1 cellular context compared by ENCODE assay signal in the genomic region with DNA sequence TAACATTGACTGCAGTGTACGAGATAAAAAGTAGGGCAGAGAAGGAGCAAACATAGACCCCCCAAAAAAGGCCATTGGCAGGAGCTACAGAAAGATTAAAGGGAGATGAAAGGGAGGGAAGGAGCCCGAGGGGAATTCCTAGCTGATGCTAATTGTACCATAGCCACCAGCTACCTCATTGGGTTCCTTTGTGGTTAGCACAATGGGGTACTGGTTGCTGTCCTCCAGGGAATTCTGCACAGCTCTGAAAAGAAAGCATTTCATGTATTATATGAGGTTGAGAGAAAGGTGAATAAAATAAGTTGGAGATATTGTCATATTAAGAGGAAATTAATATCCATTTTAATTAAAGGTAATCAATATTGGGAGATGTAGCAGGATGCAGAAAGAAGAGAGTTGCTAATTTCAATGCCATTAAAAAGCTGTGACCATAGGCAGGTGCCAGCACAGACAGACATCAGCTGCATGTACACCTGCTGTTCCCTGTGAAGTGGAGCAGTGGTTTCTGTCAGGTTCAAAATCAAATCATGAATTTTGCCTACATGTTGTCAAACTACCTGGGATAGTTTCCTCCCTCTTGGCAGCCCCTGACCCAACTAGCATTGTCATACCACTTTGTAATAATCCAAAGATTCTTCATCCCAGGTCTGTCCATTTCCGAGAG.
TF ChIP-seq lines count a peak whose summit lies in the region.

No MANE protein-coding gene starts in this region.

TF ChIP-seq in H1, 55 proteins besides CTCF, POLR2A, EP300 and RAD21 (continued from another document):
- TF ChIP-seq, protein P1, sequence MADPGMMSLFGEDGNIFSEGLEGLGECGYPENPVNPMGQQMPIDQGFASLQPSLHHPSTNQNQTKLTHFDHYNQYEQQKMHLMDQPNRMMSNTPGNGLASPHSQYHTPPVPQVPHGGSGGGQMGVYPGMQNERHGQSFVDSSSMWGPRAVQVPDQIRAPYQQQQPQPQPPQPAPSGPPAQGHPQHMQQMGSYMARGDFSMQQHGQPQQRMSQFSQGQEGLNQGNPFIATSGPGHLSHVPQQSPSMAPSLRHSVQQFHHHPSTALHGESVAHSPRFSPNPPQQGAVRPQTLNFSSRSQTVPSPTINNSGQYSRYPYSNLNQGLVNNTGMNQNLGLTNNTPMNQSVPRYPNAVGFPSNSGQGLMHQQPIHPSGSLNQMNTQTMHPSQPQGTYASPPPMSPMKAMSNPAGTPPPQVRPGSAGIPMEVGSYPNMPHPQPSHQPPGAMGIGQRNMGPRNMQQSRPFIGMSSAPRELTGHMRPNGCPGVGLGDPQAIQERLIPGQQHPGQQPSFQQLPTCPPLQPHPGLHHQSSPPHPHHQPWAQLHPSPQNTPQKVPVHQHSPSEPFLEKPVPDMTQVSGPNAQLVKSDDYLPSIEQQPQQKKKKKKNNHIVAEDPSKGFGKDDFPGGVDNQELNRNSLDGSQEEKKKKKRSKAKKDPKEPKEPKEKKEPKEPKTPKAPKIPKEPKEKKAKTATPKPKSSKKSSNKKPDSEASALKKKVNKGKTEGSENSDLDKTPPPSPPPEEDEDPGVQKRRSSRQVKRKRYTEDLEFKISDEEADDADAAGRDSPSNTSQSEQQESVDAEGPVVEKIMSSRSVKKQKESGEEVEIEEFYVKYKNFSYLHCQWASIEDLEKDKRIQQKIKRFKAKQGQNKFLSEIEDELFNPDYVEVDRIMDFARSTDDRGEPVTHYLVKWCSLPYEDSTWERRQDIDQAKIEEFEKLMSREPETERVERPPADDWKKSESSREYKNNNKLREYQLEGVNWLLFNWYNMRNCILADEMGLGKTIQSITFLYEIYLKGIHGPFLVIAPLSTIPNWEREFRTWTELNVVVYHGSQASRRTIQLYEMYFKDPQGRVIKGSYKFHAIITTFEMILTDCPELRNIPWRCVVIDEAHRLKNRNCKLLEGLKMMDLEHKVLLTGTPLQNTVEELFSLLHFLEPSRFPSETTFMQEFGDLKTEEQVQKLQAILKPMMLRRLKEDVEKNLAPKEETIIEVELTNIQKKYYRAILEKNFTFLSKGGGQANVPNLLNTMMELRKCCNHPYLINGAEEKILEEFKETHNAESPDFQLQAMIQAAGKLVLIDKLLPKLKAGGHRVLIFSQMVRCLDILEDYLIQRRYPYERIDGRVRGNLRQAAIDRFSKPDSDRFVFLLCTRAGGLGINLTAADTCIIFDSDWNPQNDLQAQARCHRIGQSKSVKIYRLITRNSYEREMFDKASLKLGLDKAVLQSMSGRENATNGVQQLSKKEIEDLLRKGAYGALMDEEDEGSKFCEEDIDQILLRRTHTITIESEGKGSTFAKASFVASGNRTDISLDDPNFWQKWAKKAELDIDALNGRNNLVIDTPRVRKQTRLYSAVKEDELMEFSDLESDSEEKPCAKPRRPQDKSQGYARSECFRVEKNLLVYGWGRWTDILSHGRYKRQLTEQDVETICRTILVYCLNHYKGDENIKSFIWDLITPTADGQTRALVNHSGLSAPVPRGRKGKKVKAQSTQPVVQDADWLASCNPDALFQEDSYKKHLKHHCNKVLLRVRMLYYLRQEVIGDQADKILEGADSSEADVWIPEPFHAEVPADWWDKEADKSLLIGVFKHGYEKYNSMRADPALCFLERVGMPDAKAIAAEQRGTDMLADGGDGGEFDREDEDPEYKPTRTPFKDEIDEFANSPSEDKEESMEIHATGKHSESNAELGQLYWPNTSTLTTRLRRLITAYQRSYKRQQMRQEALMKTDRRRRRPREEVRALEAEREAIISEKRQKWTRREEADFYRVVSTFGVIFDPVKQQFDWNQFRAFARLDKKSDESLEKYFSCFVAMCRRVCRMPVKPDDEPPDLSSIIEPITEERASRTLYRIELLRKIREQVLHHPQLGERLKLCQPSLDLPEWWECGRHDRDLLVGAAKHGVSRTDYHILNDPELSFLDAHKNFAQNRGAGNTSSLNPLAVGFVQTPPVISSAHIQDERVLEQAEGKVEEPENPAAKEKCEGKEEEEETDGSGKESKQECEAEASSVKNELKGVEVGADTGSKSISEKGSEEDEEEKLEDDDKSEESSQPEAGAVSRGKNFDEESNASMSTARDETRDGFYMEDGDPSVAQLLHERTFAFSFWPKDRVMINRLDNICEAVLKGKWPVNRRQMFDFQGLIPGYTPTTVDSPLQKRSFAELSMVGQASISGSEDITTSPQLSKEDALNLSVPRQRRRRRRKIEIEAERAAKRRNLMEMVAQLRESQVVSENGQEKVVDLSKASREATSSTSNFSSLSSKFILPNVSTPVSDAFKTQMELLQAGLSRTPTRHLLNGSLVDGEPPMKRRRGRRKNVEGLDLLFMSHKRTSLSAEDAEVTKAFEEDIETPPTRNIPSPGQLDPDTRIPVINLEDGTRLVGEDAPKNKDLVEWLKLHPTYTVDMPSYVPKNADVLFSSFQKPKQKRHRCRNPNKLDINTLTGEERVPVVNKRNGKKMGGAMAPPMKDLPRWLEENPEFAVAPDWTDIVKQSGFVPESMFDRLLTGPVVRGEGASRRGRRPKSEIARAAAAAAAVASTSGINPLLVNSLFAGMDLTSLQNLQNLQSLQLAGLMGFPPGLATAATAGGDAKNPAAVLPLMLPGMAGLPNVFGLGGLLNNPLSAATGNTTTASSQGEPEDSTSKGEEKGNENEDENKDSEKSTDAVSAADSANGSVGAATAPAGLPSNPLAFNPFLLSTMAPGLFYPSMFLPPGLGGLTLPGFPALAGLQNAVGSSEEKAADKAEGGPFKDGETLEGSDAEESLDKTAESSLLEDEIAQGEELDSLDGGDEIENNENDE (IDR thresholded peaks at IDR 0.05; ENCODE audit: insufficient replicate concordance, low read length) = no peak
- TF ChIP-seq CHD2 (IDR thresholded peaks at IDR 0.05; ENCODE audit: low read length) = no peak
- no peak for TF ChIP-seq TEAD4 (IDR thresholded peaks at IDR 0.05; ENCODE audit: low read depth, low read length)
- no peak for TF ChIP-seq KDM4A (IDR thresholded peaks at IDR 0.05; ENCODE audit: low read depth, low read length, severe bottlenecking)
- no peak for TF ChIP-seq SIN3A (conservative IDR thresholded peaks at IDR 0.05 in 1 of 2, IDR thresholded peaks at IDR 0.05 in 1 of 2; ENCODE audit: low read depth in 1 of 2, low read length in 2 of 2)
- TF ChIP-seq EGR1 (IDR thresholded peaks at IDR 0.05; ENCODE audit: borderline replicate concordance, low read depth, low read length) = no peak
- no peak for TF ChIP-seq SP1 (IDR thresholded peaks at IDR 0.05; ENCODE audit: low read depth, low read length)
- no peak for TF ChIP-seq SIRT6 (IDR thresholded peaks at IDR 0.05; ENCODE audit: low read length)
- TF ChIP-seq YY1 (IDR thresholded peaks at IDR 0.05; ENCODE audit: low read depth, low read length) = no peak
- TF ChIP-seq RFX5 (IDR thresholded peaks at IDR 0.05; ENCODE audit: borderline replicate concordance, low read depth, low read length) = no peak
- TF ChIP-seq SP4 (IDR thresholded peaks at IDR 0.05; ENCODE audit: low read length) = no peak
- TF ChIP-seq POLR2AphosphoS5 (IDR thresholded peaks at IDR 0.05; ENCODE audit: low read depth, low read length) = no peak
